8 cellular contexts compared by ENCODE assay signal in the genomic region with DNA sequence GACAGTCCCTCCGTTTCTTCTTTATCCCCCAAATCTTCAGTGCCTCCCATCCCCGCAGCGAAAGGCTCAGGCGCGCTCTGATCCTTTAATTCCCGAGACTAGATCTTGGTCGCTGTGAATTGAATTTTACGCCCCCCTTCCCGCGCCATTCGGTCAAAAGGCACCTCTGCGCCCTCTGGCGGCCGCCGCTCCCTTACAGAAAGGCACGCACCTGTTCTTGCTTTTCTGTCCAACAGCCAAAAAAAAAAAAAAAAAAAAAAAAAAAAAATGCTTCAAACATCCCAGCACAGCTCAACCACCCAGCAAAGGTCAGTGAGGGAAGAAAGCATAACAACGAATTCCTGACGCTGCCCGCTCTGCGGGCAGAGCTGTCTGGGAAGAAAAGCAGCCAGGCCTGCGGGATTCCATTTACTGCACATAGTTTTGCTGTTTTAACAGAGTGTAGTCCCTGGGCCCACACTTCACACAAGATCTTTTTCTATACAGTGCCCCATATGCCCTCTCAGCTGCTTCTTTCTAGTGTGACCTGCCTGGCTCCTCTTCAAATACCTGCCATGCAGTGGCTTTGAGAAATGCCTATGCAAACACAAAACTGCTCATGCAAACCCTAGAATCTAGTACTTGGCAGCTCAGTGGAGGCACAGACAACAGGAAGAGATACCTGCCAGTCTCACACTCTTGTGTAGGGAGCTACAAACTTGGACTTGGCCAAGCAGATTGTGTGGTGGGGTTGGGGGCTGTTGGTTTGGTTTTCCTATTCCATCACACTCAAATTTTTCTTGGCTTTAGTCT. TPM values are rescaled to one million over a fixed set of nuclear protein-coding genes. Genes with fewer than 3 reads are reported as not detected.
DNase-seq lines count a peak whose midpoint lies in the region; TF ChIP-seq lines count a peak whose summit lies in the region.

No MANE protein-coding gene starts in this region.

- H3K79me2 ChIP-seq in osteoblast (ENCODE audit: insufficient read depth, low read length), result no peaks in the 10 kb centered on the region

- WGBS in thymus, result 8% methylated on average over 21 of the region's 21 CpGs

- peak; percentile 82 for TF ChIP-seq CTCF in osteoblast (IDR thresholded peaks at IDR 0.05; ENCODE audit: extremely low read depth, low read depth, low read length)

- peak overlapping the region; percentile 97 for H3K4me2 ChIP-seq in osteoblast (ENCODE audit: insufficient read depth, low read length)

- H3K27ac ChIP-seq in SJSA1 (no peak overlapping the region), osteoblast (ENCODE audit: low read depth, low read length) (no peak overlapping the region), thymus (ENCODE audit: low read depth) (no peak overlapping the region)

- H3K4me3 ChIP-seq in SJSA1 (peak overlapping the region; percentile 37), osteoblast (ENCODE audit: insufficient read depth, low read length) (peak overlapping the region; percentile 68), thymus (ENCODE audit: low read length) (peak overlapping the region; percentile 46)

- no peaks in the 10 kb centered on the region for H3K27me3 ChIP-seq in SJSA1 (replicated peaks)
- peaks cover 45% of the 10 kb centered on the region for H3K27me3 ChIP-seq in osteoblast (ENCODE audit: insufficient read depth, low read length)
- peaks cover 45% of the 10 kb centered on the region for H3K27me3 ChIP-seq in thymus (ENCODE audit: control insufficient read depth, insufficient read depth)

- H2AFZ ChIP-seq in osteoblast (ENCODE audit: low read length), result no peak overlapping the region

- H3K4me1 ChIP-seq in SJSA1 (replicated peaks) (peaks cover 21% of the 10 kb centered on the region), osteoblast (ENCODE audit: insufficient read depth, low read length) (peaks cover 14% of the 10 kb centered on the region), thymus (ENCODE audit: control insufficient read depth, insufficient read depth, low read length) (peaks cover 16% of the 10 kb centered on the region)

- H3K9me3 ChIP-seq in SJSA1 (replicated peaks), result no peaks in the 10 kb centered on the region
- no peaks in the 10 kb centered on the region for H3K9me3 ChIP-seq in osteoblast (ENCODE audit: low read depth, low read length)
- no peaks in the 10 kb centered on the region for H3K9me3 ChIP-seq in thymus (ENCODE audit: control insufficient read depth)

- peak; percentile 7 for DNase-seq in NCI-H2107 treated with DMSO at 0.1 percent for 48 hours (lab: John Stamatoyannopoulos, UW; ENCODE audit: unreplicated experiment)
- DNase-seq in NCI-H2107 (lab: John Stamatoyannopoulos, UW), result no peak
- peak; percentile 87 for DNase-seq in LoVo (ENCODE audit: low spot score)
- DNase-seq in SJSA1 (ENCODE audit: low read depth in 1 of 2, low spot score in 2 of 2), result peak; percentile 67 to 71
- DNase-seq in activated gamma-delta T cell treated with anti-CD3 and anti-CD28 coated beads, Interleukin-2, amount 50 U/mL, for 16 hours (ENCODE audit: low read depth), result peak; percentile 81
- DNase-seq in globus pallidus (ENCODE audit: low spot score), result peak; percentile 47
- DNase-seq in osteoblast (ENCODE audit: insufficient read length, low spot score, missing footprints), result peak; percentile 93

- H3K36me3 ChIP-seq in SJSA1 (0 out of 2 replicates have a peak, but pooled peaks cover 3% of the 10 kb centered on the region), osteoblast (ENCODE audit: insufficient read depth, low read length) (peaks cover 9% of the 10 kb centered on the region), thymus (ENCODE audit: control insufficient read depth, insufficient read depth) (peaks cover 3% of the 10 kb centered on the region)

- peaks cover 14% of the 10 kb centered on the region for H4K20me1 ChIP-seq in osteoblast (ENCODE audit: insufficient read depth, low read length)

RNA-seq across cellular contexts. Expression of a gene that starts 1.3 kb away (rescaled TPM):
- 0.18 TPM in 1 of 2 replicates, not detected in the other for total RNA-seq in SJSA1 (2014; rRNA removed; shearing (Covaris generic))
- under 0.01 and 0.29 TPM in 2 replicates for total RNA-seq in osteoblast
- 21.7 TPM for polyA plus RNA-seq in thymus

RNA-seq across cellular contexts. Expression of a gene that starts 11.3 kb away (rescaled TPM):
- total RNA-seq in SJSA1 (2014; rRNA removed; shearing (Covaris generic)), result not detected in 2 replicates
- total RNA-seq in osteoblast, result not detected in 2 replicates
- 0.80 TPM for polyA plus RNA-seq in thymus

RNA-seq across cellular contexts. Expression of a gene that starts 23.6 kb away (rescaled TPM):
- total RNA-seq in SJSA1 (2014; rRNA removed; shearing (Covaris generic)), result 2.9 and 5.2 TPM in 2 replicates
- under 0.01 TPM in 1 of 2 replicates, not detected in the other for total RNA-seq in osteoblast
- 4.5 TPM for polyA plus RNA-seq in thymus

RNA-seq across cellular contexts. Expression of a gene that starts 36.9 kb away (rescaled TPM):
- total RNA-seq in SJSA1 (2014; rRNA removed; shearing (Covaris generic)), result 15.3 and 16.3 TPM in 2 replicates
- 10.6 and 10.9 TPM in 2 replicates for total RNA-seq in osteoblast
- 22.2 TPM for polyA plus RNA-seq in thymus
